6 cellular contexts compared by ENCODE assay signal in the genomic region with DNA sequence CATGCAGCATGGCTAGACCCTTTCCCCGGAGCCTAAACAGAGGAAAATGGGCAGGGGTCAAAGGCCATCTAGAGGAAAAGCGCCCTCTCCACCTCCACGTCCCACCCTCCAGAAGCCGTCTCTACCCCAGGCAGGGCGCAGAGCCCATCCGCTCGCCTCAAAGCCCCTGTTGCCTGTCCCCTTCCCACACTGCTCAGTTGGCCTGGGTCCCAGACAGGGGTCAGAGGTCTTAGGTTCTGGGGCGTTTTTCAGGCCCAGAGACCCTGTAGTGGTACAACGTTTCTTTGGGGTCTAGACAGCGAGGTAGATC. TPM values are rescaled to one million over a fixed set of nuclear protein-coding genes. Genes with fewer than 3 reads are reported as not detected.
DNase-seq lines count a peak whose midpoint lies in the region; ATAC-seq lines count a peak whose summit lies in the region.

No MANE protein-coding gene starts in this region.

- no peaks in the 10 kb centered on the region for H3K27me3 ChIP-seq in CD4-positive, alpha-beta memory T cell (ENCODE audit: insufficient read depth, low read length)
- H3K27me3 ChIP-seq in mononuclear cell (ENCODE audit: insufficient read depth, low read length): no peaks in the 10 kb centered on the region

- peak overlapping the region; percentile 87 to 98 (median 92) for H3K27ac Mint-ChIP-seq in CD4-positive, alpha-beta memory T cell
- H3K27ac Mint-ChIP-seq in activated naive CD8-positive, alpha-beta T cell treated with anti-CD3 and anti-CD28 coated beads for 36 hours: peak overlapping the region; percentile 93

- peak; percentile 16 for ATAC-seq in HG02759 (IDR thresholded peaks at IDR 0.05; ENCODE audit: unreplicated experiment)

- H3K4me1 Mint-ChIP-seq in CD4-positive, alpha-beta memory T cell: peaks cover 4 to 14% (median 5%) of the 10 kb centered on the region in 4 donors
- H3K4me1 Mint-ChIP-seq in activated naive CD8-positive, alpha-beta T cell treated with anti-CD3 and anti-CD28 coated beads for 36 hours: peaks cover 14% of the 10 kb centered on the region

- POLR2A ChIA-PET in CD4-positive, alpha-beta memory T cell (lab: Charles Lee; ENCODE audit: partially characterized antibody): interaction anchor here (0.8 to 3.4 kb wide), 27 partner anchors 10 to 1487 kb away, joined by 3 to 65 read pairs (median 5); a partner anchor contains a TSS

- peaks cover 17% of the 10 kb centered on the region for H3K4me1 ChIP-seq in CD4-positive, alpha-beta memory T cell (ENCODE audit: insufficient read depth, low read length)
- H3K4me1 ChIP-seq in mononuclear cell (ENCODE audit: insufficient read depth, low read length): peaks cover 17% of the 10 kb centered on the region

- H3K36me3 ChIP-seq in CD4-positive, alpha-beta memory T cell (ENCODE audit: insufficient read depth, low read length): no peaks in the 10 kb centered on the region

- H3K4me3 Mint-ChIP-seq in CD4-positive, alpha-beta memory T cell: peak overlapping the region; percentile 87 to 96 (median 94)
- peak overlapping the region; percentile 86 for H3K4me3 Mint-ChIP-seq in activated naive CD8-positive, alpha-beta T cell treated with anti-CD3 and anti-CD28 coated beads for 36 hours

- intact Hi-C loops in CD4-positive, alpha-beta memory T cell (cut with micrococcal nuclease): loop anchor here (1.0 to 10.0 kb wide), 5 partner anchors 31 to 1509 kb away; a partner anchor contains a TSS

- no peak for DNase-seq in CD4-positive, alpha-beta memory T cell
- DNase-seq in activated naive CD8-positive, alpha-beta T cell treated with anti-CD3 and anti-CD28 coated beads for 36 hours: no peak
- DNase-seq in NCI-H2227 treated with DMSO at 0.1 percent for 48 hours (lab: John Stamatoyannopoulos, UW) (no peak), superior temporal gyrus (ENCODE audit: extremely low spot score) (no peak)

- H3K9me3 Mint-ChIP-seq in CD4-positive, alpha-beta memory T cell: no peaks in the 10 kb centered on the region
- H3K9me3 Mint-ChIP-seq in activated naive CD8-positive, alpha-beta T cell treated with anti-CD3 and anti-CD28 coated beads for 36 hours: no peaks in the 10 kb centered on the region

- CTCF ChIA-PET in CD4-positive, alpha-beta memory T cell (lab: Charles Lee; ENCODE audit: partially characterized antibody): interaction anchor here (0.5 to 2.4 kb wide), 14 partner anchors 9 to 607 kb away, joined by 3 to 21 read pairs (median 3); a partner anchor contains a TSS

- H3K27ac ChIP-seq in CD4-positive, alpha-beta memory T cell (ENCODE audit: low read depth, low read length): peak overlapping the region; percentile 88

- H3K36me3 Mint-ChIP-seq in CD4-positive, alpha-beta memory T cell: peaks cover 5 to 10% of the 10 kb centered on the region in 2 donors
- H3K36me3 Mint-ChIP-seq in activated naive CD8-positive, alpha-beta T cell treated with anti-CD3 and anti-CD28 coated beads for 36 hours: peaks cover 7% of the 10 kb centered on the region

- H3K4me3 ChIP-seq in CD4-positive, alpha-beta memory T cell (ENCODE audit: low read length in 2 of 2): peak overlapping the region; percentile 93 to 94
- H3K4me3 ChIP-seq in mononuclear cell (ENCODE audit: low read length): peak overlapping the region; percentile 58

- no peaks in the 10 kb centered on the region for H3K9me3 ChIP-seq in CD4-positive, alpha-beta memory T cell (ENCODE audit: control insufficient read depth in 1 of 2, low read length in 2 of 2)
- no peaks in the 10 kb centered on the region for H3K9me3 ChIP-seq in mononuclear cell (ENCODE audit: low read depth, low read length)

- H3K27me3 Mint-ChIP-seq in CD4-positive, alpha-beta memory T cell: no peaks in the 10 kb centered on the region
- peaks cover 4% of the 10 kb centered on the region for H3K27me3 Mint-ChIP-seq in activated naive CD8-positive, alpha-beta T cell treated with anti-CD3 and anti-CD28 coated beads for 36 hours

RNA-seq across cellular contexts. Expression of a gene that starts 0.3 kb away (rescaled TPM):
- total RNA-seq in CD4-positive, alpha-beta memory T cell: 10 to 100 TPM; 27.6 to 31.8 TPM
- polyA plus RNA-seq in CD4-positive, alpha-beta memory T cell: 1 to 10 TPM; 3.8 to 8.2 TPM
- total RNA-seq in activated naive CD8-positive, alpha-beta T cell treated with anti-CD3 and anti-CD28 coated beads for 36 hours: 10 to 100 TPM; 15.5 to 16.6 TPM
- 3.4 TPM for total RNA-seq in mononuclear cell

RNA-seq across cellular contexts. Expression of a gene that starts 0.7 kb away (rescaled TPM):
- total RNA-seq in CD4-positive, alpha-beta memory T cell: not detected
- polyA plus RNA-seq in CD4-positive, alpha-beta memory T cell: not detected
- under 1 TPM in 1 of 2 experiments, not detected in 1; 0.31 TPM for total RNA-seq in activated naive CD8-positive, alpha-beta T cell treated with anti-CD3 and anti-CD28 coated beads for 36 hours
- not detected for total RNA-seq in mononuclear cell

RNA-seq across cellular contexts. Expression of a gene that starts 27.9 kb away (rescaled TPM):
- total RNA-seq in CD4-positive, alpha-beta memory T cell: 10 to 100 TPM; 58.8 to 63.2 TPM
- polyA plus RNA-seq in CD4-positive, alpha-beta memory T cell: 10 to 100 TPM; 17.7 to 28.8 TPM
- total RNA-seq in activated naive CD8-positive, alpha-beta T cell treated with anti-CD3 and anti-CD28 coated beads for 36 hours: 10 to 100 TPM; 72.5 to 73.9 TPM
- 20.0 TPM for total RNA-seq in mononuclear cell

RNA-seq across cellular contexts. Expression of a gene that starts 30.0 kb away (rescaled TPM):
- total RNA-seq in CD4-positive, alpha-beta memory T cell: under 1 TPM; 0.14 to 0.17 TPM
- polyA plus RNA-seq in CD4-positive, alpha-beta memory T cell: not detected
- total RNA-seq in activated naive CD8-positive, alpha-beta T cell treated with anti-CD3 and anti-CD28 coated beads for 36 hours: under 1 TPM; 0.28 to 0.29 TPM
- total RNA-seq in mononuclear cell: 0.10 TPM

RNA-seq across cellular contexts. Expression of a gene that starts 38.1 kb away (rescaled TPM):
- total RNA-seq in CD4-positive, alpha-beta memory T cell: 100 to 1,000 TPM; 293 to 294 TPM
- polyA plus RNA-seq in CD4-positive, alpha-beta memory T cell: 1,000 to 10,000 TPM; 1,097 to 1,108 TPM
- 100 to 1,000 TPM; 185 to 187 TPM for total RNA-seq in activated naive CD8-positive, alpha-beta T cell treated with anti-CD3 and anti-CD28 coated beads for 36 hours
- total RNA-seq in mononuclear cell: 230 TPM
